14 cellular contexts compared by ENCODE assay signal in genomic region chr17:49901460-49902331, GRCh38. TPM values are rescaled to one million over a fixed set of nuclear protein-coding genes. Genes with fewer than 3 reads are reported as not detected.
A peak's percentile ranks its signal among the peaks of the same experiment; 100 is the strongest.
DNase-seq lines count a peak whose midpoint lies in the region; ATAC-seq and TF ChIP-seq lines count a peak whose summit lies in the region.
"Had no signal": no experiment of that assay in that cellular context is flagged by ENCODE, and none has a peak within 500 bp of the region (broad histone marks: within the 10 kb centered on the region; RNA-seq: fewer than 3 reads in every experiment).

No MANE protein-coding gene starts in this region.

- no peaks in the 10 kb centered on the region for H3K9me3 ChIP-seq in trophoblast cell (ENCODE audit: insufficient read depth, low read depth, low read length)
- H3K9me3 ChIP-seq: heart left ventricle had no signal

- peak overlapping the region; percentile 93 for H2BK120ac ChIP-seq in trophoblast cell (ENCODE audit: insufficient read depth, low read length, poor library complexity)

- H3K14ac ChIP-seq in trophoblast cell (ENCODE audit: low read length), result peak overlapping the region; percentile 85

- TF ChIP-seq CTCF in foreskin keratinocyte (conservative IDR thresholded peaks at IDR 0.05), result no peak

- H3K27me3 ChIP-seq in foreskin keratinocyte (peaks cover 60% of the 10 kb centered on the region), trophoblast cell (ENCODE audit: insufficient read depth, low read length) (peaks cover 2% of the 10 kb centered on the region)

- H4K8ac ChIP-seq in trophoblast cell (ENCODE audit: low read depth, low read length), result peak overlapping the region; percentile 82

- H3K9ac ChIP-seq in trophoblast cell (ENCODE audit: low read length), result no peak overlapping the region

- peak overlapping the region; percentile 82 for H2BK12ac ChIP-seq in trophoblast cell (ENCODE audit: low read length)

- H3K23ac ChIP-seq in trophoblast cell (ENCODE audit: low read length), result no peak overlapping the region

- H3K4me1 ChIP-seq in foreskin keratinocyte, result no peaks in the 10 kb centered on the region
- peaks cover 25 to 42% of the 10 kb centered on the region in 2 experiments for H3K4me1 ChIP-seq in trophoblast cell (ENCODE audit: control insufficient read depth in 1 of 2, insufficient read depth in 2 of 2, low read length in 2 of 2)

- peak; percentile 28 for DNase-seq in NCI-H1436 (lab: John Stamatoyannopoulos, UW)
- DNase-seq in NCI-H1436 treated with DMSO at 0.1 percent for 48 hours (lab: John Stamatoyannopoulos, UW), result no peak
- peak; percentile 43 for DNase-seq in NCI-H1105 treated with DMSO at 0.1 percent for 48 hours (lab: John Stamatoyannopoulos, UW)
- no peak for DNase-seq in foreskin keratinocyte
- DNase-seq in trophoblast cell, result peak; percentile 86 to 90
- DNase-seq: activated T-cell treated with anti-CD3 and anti-CD28 coated beads, Interleukin-2, amount 50 U/mL, for 24 hours; heart left ventricle; NK-92 treated with Interleukin-12 subunit alpha and Interleukin-12 subunit beta, amount 100 ng/mL, for 24 hours; stimulated activated CD4-positive, alpha-beta T cell treated with anti-CD3 and anti-CD28 coated beads, Interleukin-4, amount 100 ng/mL, for 24 hours had no signal

- H3K4me3 ChIP-seq in trophoblast cell (ENCODE audit: low read depth, low read length), result no peak overlapping the region
- H3K4me3 ChIP-seq: heart left ventricle had no signal

- ATAC-seq in foreskin keratinocyte (peak; percentile 8), GM21528 (IDR thresholded peaks at IDR 0.05; ENCODE audit: low FRiP score, unreplicated experiment) (no peak), HG03378 (IDR thresholded peaks at IDR 0.05; ENCODE audit: unreplicated experiment) (no peak), HG03342 (IDR thresholded peaks at IDR 0.05; ENCODE audit: unreplicated experiment) (no peak)
- ATAC-seq: heart left ventricle had no signal

- peak overlapping the region; percentile 66 for H3K4me2 ChIP-seq in trophoblast cell (ENCODE audit: low read length)

- peak overlapping the region; percentile 71 for H3K18ac ChIP-seq in trophoblast cell (ENCODE audit: low read length)

- peaks cover 34% of the 10 kb centered on the region for H3K79me1 ChIP-seq in trophoblast cell (ENCODE audit: low read length)

- H2AK5ac ChIP-seq in trophoblast cell (ENCODE audit: low read length), result peak overlapping the region; percentile 45

- H3K79me2 ChIP-seq in trophoblast cell (ENCODE audit: control insufficient read depth, insufficient read depth, low read length, poor library complexity), result peaks cover 5% of the 10 kb centered on the region

- H3K27ac ChIP-seq in foreskin keratinocyte, result no peak overlapping the region
- H3K27ac ChIP-seq in trophoblast cell (ENCODE audit: low read depth, low read length), result peak overlapping the region; percentile 60
- H3K27ac ChIP-seq: heart left ventricle had no signal

- peak overlapping the region; percentile 47 for H3K4ac ChIP-seq in trophoblast cell (ENCODE audit: low read depth, low read length)

- peak overlapping the region; percentile 53 for H2BK5ac ChIP-seq in trophoblast cell (ENCODE audit: low read depth, low read length, poor library complexity)

- H2AFZ ChIP-seq in trophoblast cell (ENCODE audit: insufficient read depth, low read length, poor library complexity), result peak overlapping the region; percentile 38

- WGBS in trophoblast cell (ENCODE audit: extremely low coverage, insufficient coverage, insufficient read length), result no CpG with 5 or more reads among the region's 47 CpGs

- H4K12ac ChIP-seq in trophoblast cell (ENCODE audit: low read depth, low read length), result peak overlapping the region; percentile 71

- H4K91ac ChIP-seq in trophoblast cell (ENCODE audit: low read depth, low read length), result peak overlapping the region; percentile 91

- H3K36me3 ChIP-seq in trophoblast cell (ENCODE audit: control insufficient read depth in 1 of 2, insufficient read depth in 2 of 2, low read length in 2 of 2), result no peaks in the 10 kb centered on the region
- H3K36me3 ChIP-seq: heart left ventricle had no signal

RNA-seq across cellular contexts. Expression of gene TAC4, which starts 53.8 kb away (rescaled TPM):
- total RNA-seq in foreskin keratinocyte, result not detected in 2 replicates
- polyA plus RNA-seq in foreskin keratinocyte, result not detected in 2 replicates
- 0.34 and 0.93 TPM in 2 replicates for polyA plus RNA-seq in trophoblast cell (2013)
- total RNA-seq: LHCN-M2, temporal lobe had no signal
- polyA plus RNA-seq: heart left ventricle had no signal

Comparison
In these comparisons a context has a peak if more than half of its experiments do, and no peak if none do; other contexts are left out.
1. DNase-seq: peak in NCI-H1436 (single experiment), NCI-H1105 treated with DMSO at 0.1 percent for 48 hours (single experiment) and trophoblast cell (2 of 2); none in NCI-H1436 treated with DMSO at 0.1 percent for 48 hours (single experiment) and foreskin keratinocyte (0 of 2).